Comparison of ENCODE assay signal across 18 cellular contexts in the genomic region with DNA sequence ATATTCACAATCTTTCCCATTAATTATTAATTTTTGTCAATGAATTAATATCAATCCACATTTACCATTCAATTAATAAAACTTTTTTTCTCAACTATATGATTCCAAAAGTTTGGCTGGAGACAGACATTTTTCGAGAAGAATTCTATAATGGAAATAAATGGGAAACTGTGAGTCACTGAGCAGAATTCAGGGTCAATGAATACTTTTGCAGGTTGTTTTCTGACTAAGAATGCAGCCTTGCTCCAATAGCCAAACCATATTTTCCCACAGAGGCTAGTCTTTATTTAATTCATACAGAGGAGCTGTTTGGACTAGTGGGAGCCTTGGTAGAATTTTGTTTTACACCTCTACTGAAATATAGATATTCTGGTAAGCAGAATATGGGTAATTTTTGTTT.
A peak's percentile ranks its signal among the peaks of the same experiment; 100 is the strongest.
DNase-seq lines count a peak whose midpoint lies in the region; ATAC-seq and TF ChIP-seq lines count a peak whose summit lies in the region.
"Had no signal": no experiment of that assay in that cellular context is flagged by ENCODE, and none has a peak within 500 bp of the region (broad histone marks: within the 10 kb centered on the region; RNA-seq: fewer than 3 reads in every experiment).

No MANE protein-coding gene starts in this region.

- no peaks in the 10 kb centered on the region for H3K27me3 Mint-ChIP-seq in activated T-cell treated with anti-CD3 and anti-CD28 coated beads, Interleukin-2, amount 50 U/mL, for 24 hours
- H3K27me3 Mint-ChIP-seq in activated CD4-positive, alpha-beta T cell treated with anti-CD3 and anti-CD28 coated beads, Interleukin-2, amount 10 ng/mL, durations not matched to agents 24 days and 14 days = no peaks in the 10 kb centered on the region

- no peak overlapping the region for H3K9ac ChIP-seq in IMR-90 (ENCODE audit: low read depth, low read length)
- H3K9ac ChIP-seq: BLaER1 treated with 17β-estradiol and CSF1 and Interleukin-3, amounts not matched to agents 10 nM and 100 nM had no signal

- no peak overlapping the region for H4K8ac ChIP-seq in IMR-90 (ENCODE audit: low read depth in 2 of 2, low read length in 2 of 2)

- TF ChIP-seq POLR2A in IMR-90 (IDR thresholded peaks at IDR 0.05; ENCODE audit: low read depth, low read length) = no peak

- H2BK120ac ChIP-seq in IMR-90 (ENCODE audit: low read depth, low read length) = no peak overlapping the region

- H4K20me1 ChIP-seq in IMR-90 (ENCODE audit: insufficient read depth, low read length) = no peaks in the 10 kb centered on the region
- H4K20me1 ChIP-seq: BLaER1 treated with 17β-estradiol and CSF1 and Interleukin-3, amounts not matched to agents 10 nM and 100 nM had no signal

- no peak overlapping the region for H3K18ac ChIP-seq in IMR-90 (ENCODE audit: low read depth, low read length)

- H2AK9ac ChIP-seq in IMR-90 (replicated peaks; ENCODE audit: low read depth, low read length, poor library complexity) = no peak overlapping the region

- in situ Hi-C loops in IMR-90 (cut with MboI; ENCODE audit: low sequenced_read_pairs) = no loop called here
- in situ Hi-C loops in astrocyte of the spinal cord (cut with HindIII; ENCODE audit: low sequenced_read_pairs) = no loop called here

- intact Hi-C loops in IMR-90 (cut with micrococcal nuclease) = no loop called here
- intact Hi-C loops in sciatic nerve (cut with DNase I) = no loop called here
- intact Hi-C loops in activated CD4-positive, alpha-beta T cell treated with anti-CD3 and anti-CD28 coated beads, Interleukin-2, amount 10 ng/mL, durations not matched to agents 24 days and 14 days (cut with micrococcal nuclease) = no loop called here

- peak; percentile 40; the same call in 1 of the 2 replicates for ATAC-seq in IMR-90 (ENCODE audit: low read depth)
- ATAC-seq in sciatic nerve = no peak
- no peak for ATAC-seq in GM21576 (IDR thresholded peaks at IDR 0.05; ENCODE audit: unreplicated experiment)
- ATAC-seq: CD8-positive, alpha-beta T cell; GM12878 had no signal

- no TSS peak for BruUV-seq in IMR-90 (replicated peaks; lab: Mats Ljungman, UMichigan)

- TF ChIP-seq CTCF in IMR-90 (conservative IDR thresholded peaks at IDR 0.05; ENCODE audit: low read depth, low read length) (no peak), astrocyte of the spinal cord (IDR thresholded peaks at IDR 0.05; ENCODE audit: low read depth, low read length) (no peak)

- H3K23ac ChIP-seq in IMR-90 (ENCODE audit: low read depth, low read length) = no peak overlapping the region

- no peak overlapping the region for H3K4me3 Mint-ChIP-seq in activated T-cell treated with anti-CD3 and anti-CD28 coated beads, Interleukin-2, amount 50 U/mL, for 24 hours
- no peak overlapping the region for H3K4me3 Mint-ChIP-seq in activated CD4-positive, alpha-beta T cell treated with anti-CD3 and anti-CD28 coated beads, Interleukin-2, amount 10 ng/mL, durations not matched to agents 24 days and 14 days
- H3K4me3 Mint-ChIP-seq: B cell; CD8-positive, alpha-beta T cell; H9 had no signal

- no peak overlapping the region for H4K5ac ChIP-seq in IMR-90 (ENCODE audit: low read depth, low read length)

- no peak overlapping the region for H3K56ac ChIP-seq in IMR-90 (ENCODE audit: extremely low read depth, insufficient read depth, low read length)

- no peak overlapping the region for H3K27ac Mint-ChIP-seq in activated T-cell treated with anti-CD3 and anti-CD28 coated beads, Interleukin-2, amount 50 U/mL, for 24 hours
- H3K27ac Mint-ChIP-seq in activated CD4-positive, alpha-beta T cell treated with anti-CD3 and anti-CD28 coated beads, Interleukin-2, amount 10 ng/mL, durations not matched to agents 24 days and 14 days = no peak overlapping the region
- H3K27ac Mint-ChIP-seq: B cell; CD8-positive, alpha-beta T cell; H9 had no signal

- H3K36me3 ChIP-seq in IMR-90 (ENCODE audit: control insufficient read depth, insufficient read depth, low read length) = no peaks in the 10 kb centered on the region
- H3K36me3 ChIP-seq: BLaER1 treated with 17β-estradiol and CSF1 and Interleukin-3, amounts not matched to agents 10 nM and 100 nM had no signal

- H3K4me1 Mint-ChIP-seq in activated T-cell treated with anti-CD3 and anti-CD28 coated beads, Interleukin-2, amount 50 U/mL, for 24 hours (ENCODE audit: low read depth) = no peaks in the 10 kb centered on the region
- H3K4me1 Mint-ChIP-seq in activated CD4-positive, alpha-beta T cell treated with anti-CD3 and anti-CD28 coated beads, Interleukin-2, amount 10 ng/mL, durations not matched to agents 24 days and 14 days = no peaks in the 10 kb centered on the region
- H3K4me1 Mint-ChIP-seq: B cell had no signal

- H3K4me3 ChIP-seq in IMR-90 (ENCODE audit: insufficient read depth, low read depth, low read length) = no peak overlapping the region
- H3K4me3 ChIP-seq in astrocyte of the spinal cord (ENCODE audit: low read depth, low read length) = no peak overlapping the region
- H3K4me3 ChIP-seq: BLaER1 treated with 17β-estradiol and CSF1 and Interleukin-3, amounts not matched to agents 10 nM and 100 nM; GM12878 had no signal

- H2AFZ ChIP-seq in IMR-90 (replicated peaks; ENCODE audit: low read length, poor library complexity) = no peak overlapping the region

- no peak overlapping the region for H2AK5ac ChIP-seq in IMR-90 (ENCODE audit: low read depth, low read length)

- peaks cover 8% of the 10 kb centered on the region for H3K9me3 Mint-ChIP-seq in activated T-cell treated with anti-CD3 and anti-CD28 coated beads, Interleukin-2, amount 50 U/mL, for 24 hours
- peaks cover 7% of the 10 kb centered on the region for H3K9me3 Mint-ChIP-seq in activated CD4-positive, alpha-beta T cell treated with anti-CD3 and anti-CD28 coated beads, Interleukin-2, amount 10 ng/mL, durations not matched to agents 24 days and 14 days

- H3K4me1 ChIP-seq in IMR-90 (ENCODE audit: control insufficient read depth, insufficient read depth, low read length) = peaks cover 8% of the 10 kb centered on the region
- H3K4me1 ChIP-seq: BLaER1 treated with 17β-estradiol and CSF1 and Interleukin-3, amounts not matched to agents 10 nM and 100 nM had no signal

- H3K14ac ChIP-seq in IMR-90 (replicated peaks; ENCODE audit: low read depth, low read length) = no peak overlapping the region

- H3K9me1 ChIP-seq in IMR-90 (ENCODE audit: insufficient read depth, low read length) = no peaks in the 10 kb centered on the region

- no peak overlapping the region for H2BK5ac ChIP-seq in IMR-90 (ENCODE audit: low read depth, low read length, poor library complexity, severe bottlenecking)

- H2BK20ac ChIP-seq in IMR-90 (ENCODE audit: low read depth, low read length) = no peak overlapping the region

- CTCF ChIA-PET in IMR-90 (lab: Yijun Ruan, JAX) = interaction anchor here (1.5 kb wide), 1 partner anchor 10 kb away, joined by 3 read pairs; no protein-coding TSS in a partner anchor

- no peaks in the 10 kb centered on the region for H3K36me3 Mint-ChIP-seq in activated T-cell treated with anti-CD3 and anti-CD28 coated beads, Interleukin-2, amount 50 U/mL, for 24 hours (ENCODE audit: low read depth)
- no peaks in the 10 kb centered on the region for H3K36me3 Mint-ChIP-seq in activated CD4-positive, alpha-beta T cell treated with anti-CD3 and anti-CD28 coated beads, Interleukin-2, amount 10 ng/mL, durations not matched to agents 24 days and 14 days (ENCODE audit: low read depth)
- H3K36me3 Mint-ChIP-seq: CD8-positive, alpha-beta T cell had no signal

- H2BK15ac ChIP-seq in IMR-90 (ENCODE audit: low read depth, low read length) = no peak overlapping the region

- no peak overlapping the region for H3K4ac ChIP-seq in IMR-90 (ENCODE audit: low read depth, low read length)

- no peaks in the 10 kb centered on the region for H3K27me3 ChIP-seq in IMR-90 (ENCODE audit: control insufficient read depth, insufficient read depth, low read length)
- H3K27me3 ChIP-seq: BLaER1 treated with 17β-estradiol and CSF1 and Interleukin-3, amounts not matched to agents 10 nM and 100 nM had no signal

- no peak overlapping the region for H3K27ac ChIP-seq in IMR-90 (ENCODE audit: insufficient read depth, low read length)
- H3K27ac ChIP-seq: BLaER1 treated with 17β-estradiol and CSF1 and Interleukin-3, amounts not matched to agents 10 nM and 100 nM; HL-60 had no signal

- H3K4me2 ChIP-seq in IMR-90 (ENCODE audit: low read depth, low read length) = no peak overlapping the region
- H3K4me2 ChIP-seq: BLaER1 treated with 17β-estradiol and CSF1 and Interleukin-3, amounts not matched to agents 10 nM and 100 nM had no signal

- dilution Hi-C loops in IMR-90 (cut with HindIII; ENCODE audit: low sequenced_read_pairs, unreplicated experiment) = no loop called here

- no peaks in the 10 kb centered on the region for H3K9me3 ChIP-seq in IMR-90 (ENCODE audit: control insufficient read depth, insufficient read depth, low read length)

- H3K79me1 ChIP-seq in IMR-90 (ENCODE audit: low read depth in 1 of 2, low read length in 2 of 2) = no peaks in the 10 kb centered on the region

- TF ChIP-seq RAD21 in IMR-90 (IDR thresholded peaks at IDR 0.05; ENCODE audit: low read length) = no peak

- H4K91ac ChIP-seq in IMR-90 (ENCODE audit: insufficient read depth, low read depth, low read length) = no peak overlapping the region

- DNase-seq in IMR-90 (peak; percentile 35), astrocyte of the spinal cord (ENCODE audit: low read depth, low spot score) (peak; percentile 7), dermis microvascular lymphatic vessel endothelial cell (ENCODE audit: low read depth in 2 of 2) (peak; percentile 23 to 55), iris pigment epithelial cell (ENCODE audit: low read depth) (peak; percentile 2), sciatic nerve (ENCODE audit: low spot score) (no peak)
- no peak for DNase-seq in activated T-cell treated with anti-CD3 and anti-CD28 coated beads, Interleukin-2, amount 50 U/mL, for 24 hours
- no peak for DNase-seq in activated CD4-positive, alpha-beta T cell treated with anti-CD3 and anti-CD28 coated beads, Interleukin-2, amount 10 ng/mL, durations not matched to agents 24 days and 14 days
- DNase-seq: 8988T; Calu3; CD8-positive, alpha-beta T cell; DMS79 treated with DMSO at 0.1 percent for 48 hours; EL; H9 had no signal

- POLR2A ChIA-PET in IMR-90 (lab: Charles Lee; ENCODE audit: unreplicated experiment) = no interaction called here

- WGBS in IMR-90 (ENCODE audit: extremely low coverage in 2 of 2, insufficient read length in 1 of 2), 2 experiments = no CpG with 5 or more reads among the region's 1 CpG

TF ChIP-seq in IMR-90, 13 proteins besides CTCF, POLR2A, EP300 and RAD21 (continues in another document):
- TF ChIP-seq SMC3 (IDR thresholded peaks at IDR 0.05; ENCODE audit: low read depth, low read length) (no peak), CEBPB (IDR thresholded peaks at IDR 0.05; ENCODE audit: low read depth, low read length) (no peak), RCOR1 (IDR thresholded peaks at IDR 0.05; ENCODE audit: insufficient replicate concordance, low read length) (no peak), NFE2L2 (IDR thresholded peaks at IDR 0.05; ENCODE audit: low read depth, low read length) (no peak), MXI1 (IDR thresholded peaks at IDR 0.05; ENCODE audit: borderline replicate concordance, low read depth, low read length) (no peak), BHLHE40 (IDR thresholded peaks at IDR 0.05; ENCODE audit: low read depth, low read length) (no peak)

Comparison
In these comparisons a context has a peak if more than half of its experiments do, and no peak if none do; other contexts are left out.
1. DNase-seq: peak in IMR-90 (single experiment), astrocyte of the spinal cord (single experiment), dermis microvascular lymphatic vessel endothelial cell (2 of 2) and iris pigment epithelial cell (single experiment); none in sciatic nerve (single experiment), activated T-cell treated with anti-CD3 and anti-CD28 coated beads, Interleukin-2, amount 50 U/mL, for 24 hours (single experiment) and activated CD4-positive, alpha-beta T cell treated with anti-CD3 and anti-CD28 coated beads, Interleukin-2, amount 10 ng/mL, durations not matched to agents 24 days and 14 days (single experiment).